8 cellular contexts compared by ENCODE assay signal in the genomic region with DNA sequence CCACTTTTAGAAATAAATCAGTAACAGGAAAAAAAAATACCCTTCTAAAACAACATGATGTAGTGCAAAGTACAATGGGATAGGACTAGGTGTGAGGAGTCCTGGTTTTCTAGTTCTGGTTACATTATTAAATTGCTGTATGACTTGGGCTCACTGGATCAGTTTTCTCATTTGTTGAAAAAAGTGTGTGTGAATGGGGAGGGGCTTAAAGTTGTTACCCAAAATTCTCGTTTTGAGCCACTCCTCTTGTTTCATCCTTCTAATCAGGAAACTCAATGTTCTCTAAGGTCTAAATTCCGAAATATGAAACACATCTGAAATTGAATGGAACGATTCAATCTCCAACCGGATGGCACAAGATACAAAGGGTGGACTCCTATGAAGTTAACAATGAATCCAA. TPM values are rescaled to one million over a fixed set of nuclear protein-coding genes. Genes with fewer than 3 reads are reported as not detected.
DNase-seq lines count a peak whose midpoint lies in the region; ATAC-seq and TF ChIP-seq lines count a peak whose summit lies in the region.

No MANE protein-coding gene starts in this region.

- peaks cover 59% of the 10 kb centered on the region for H3K4me1 Mint-ChIP-seq in central memory CD8-positive, alpha-beta T cell
- peaks cover 57 to 62% of the 10 kb centered on the region in 2 donors for H3K4me1 Mint-ChIP-seq in natural killer cell

- H3K9ac ChIP-seq in BLaER1 treated with 17β-estradiol and CSF1 and Interleukin-3, amounts not matched to agents 10 nM and 100 nM, result peak overlapping the region; percentile 91 to 99 (median 97)
- H3K9ac ChIP-seq in Karpas-422 (ENCODE audit: low read length), result peak overlapping the region; percentile 97

- H3K4me2 ChIP-seq in BLaER1 treated with 17β-estradiol and CSF1 and Interleukin-3, amounts not matched to agents 10 nM and 100 nM, result peak overlapping the region; percentile 88 to 97 (median 92)
- peak overlapping the region; percentile 89 for H3K4me2 ChIP-seq in Karpas-422 (ENCODE audit: low read depth, low read length, poor library complexity, severe bottlenecking)

- peak overlapping the region; percentile 92 for H3K27ac Mint-ChIP-seq in central memory CD8-positive, alpha-beta T cell (ENCODE audit: low read depth)
- H3K27ac Mint-ChIP-seq in natural killer cell, result peak overlapping the region; percentile 92

- H3K4me3 Mint-ChIP-seq in central memory CD8-positive, alpha-beta T cell, result peak overlapping the region; percentile 91
- H3K4me3 Mint-ChIP-seq in natural killer cell, result peak overlapping the region; percentile 94

- H4K20me1 ChIP-seq in BLaER1 treated with 17β-estradiol and CSF1 and Interleukin-3, amounts not matched to agents 10 nM and 100 nM, result peaks cover 29 to 64% (median 59%) of the 10 kb centered on the region in 11 experiments; a peak in 21 of 22 replicates
- H4K20me1 ChIP-seq in Karpas-422 (ENCODE audit: insufficient read depth, low read depth, low read length), result peaks cover 17% of the 10 kb centered on the region; the same call in 1 of the 2 replicates

- no peaks in the 10 kb centered on the region for H3K27me3 ChIP-seq in BLaER1 treated with 17β-estradiol and CSF1 and Interleukin-3, amounts not matched to agents 10 nM and 100 nM
- H3K27me3 ChIP-seq in Karpas-422 (ENCODE audit: low read length), result no peaks in the 10 kb centered on the region

- H3K9me2 ChIP-seq in Karpas-422 (replicated peaks; ENCODE audit: insufficient read depth, low read length), result no peaks in the 10 kb centered on the region

- no peak for ATAC-seq in central memory CD8-positive, alpha-beta T cell (replicated peaks; ENCODE audit: extremely low read depth, poor library complexity, severe bottlenecking)
- ATAC-seq in natural killer cell, result no peak

- H3K36me3 ChIP-seq in BLaER1 treated with 17β-estradiol and CSF1 and Interleukin-3, amounts not matched to agents 10 nM and 100 nM, result peaks cover 0 to 22% (median 0%) of the 10 kb centered on the region in 11 experiments; a peak in 2 of 22 replicates
- peaks cover 13% of the 10 kb centered on the region for H3K36me3 ChIP-seq in Karpas-422 (ENCODE audit: insufficient read depth, low read length)

- no peaks in the 10 kb centered on the region for H3K27me3 Mint-ChIP-seq in central memory CD8-positive, alpha-beta T cell
- H3K27me3 Mint-ChIP-seq in natural killer cell (ENCODE audit: low read depth in 2 of 2), result no peaks in the 10 kb centered on the region

- no peak overlapping the region for H2AFZ ChIP-seq in Karpas-422 (ENCODE audit: low read length)

- peak overlapping the region; percentile 67 to 98 (median 92) for H3K4me3 ChIP-seq in BLaER1 treated with 17β-estradiol and CSF1 and Interleukin-3, amounts not matched to agents 10 nM and 100 nM
- H3K4me3 ChIP-seq in Karpas-422 (ENCODE audit: low read length), result peak overlapping the region; percentile 82

- H3K27ac ChIP-seq in BLaER1 treated with 17β-estradiol and CSF1 and Interleukin-3, amounts not matched to agents 10 nM and 100 nM, result peak overlapping the region; percentile 88 to 98 (median 96); a peak in 20 of 22 replicates
- peak overlapping the region; percentile 7; the same call in 1 of the 2 replicates for H3K27ac ChIP-seq in Karpas-422 (ENCODE audit: low read length)

- peaks cover 15% of the 10 kb centered on the region for H3K36me3 Mint-ChIP-seq in central memory CD8-positive, alpha-beta T cell (ENCODE audit: insufficient read depth)
- H3K36me3 Mint-ChIP-seq in natural killer cell, result no peaks in the 10 kb centered on the region

- H3K79me2 ChIP-seq in Karpas-422 (ENCODE audit: low read length), result peaks cover 62% of the 10 kb centered on the region

- DNase-seq in Karpas-422, result peak; percentile 56
- no peak for DNase-seq in central memory CD8-positive, alpha-beta T cell (ENCODE audit: low spot score in 2 of 2)
- DNase-seq in natural killer cell, result no peak
- no peak for DNase-seq in posterior cingulate gyrus
- DNase-seq in GOT3 (lab: John Stamatoyannopoulos, UW), result no peak
- no peak for DNase-seq in SK-N-DZ (ENCODE audit: low spot score)
- no peak for DNase-seq in SKM-1 treated with dmso at 0.1 percent for 144 hours (lab: John Stamatoyannopoulos, UW; ENCODE audit: unreplicated experiment)

- intact Hi-C loops in natural killer cell (cut with micrococcal nuclease) (loop anchor here (2.0 to 5.0 kb wide), 2 partner anchors 16 to 210 kb away; no protein-coding TSS in a partner anchor), posterior cingulate gyrus (cut with DNase I) (loop anchor here (5.0 to 10.0 kb wide), 2 partner anchors 45 to 192 kb away; a partner anchor contains a TSS)

- TF ChIP-seq CTCF in natural killer cell (IDR thresholded peaks at IDR 0.05), result no peak

- H3K9me3 ChIP-seq in BLaER1 treated with 17β-estradiol and CSF1 and Interleukin-3, amounts not matched to agents 10 nM and 100 nM (replicated peaks in 1 of 11), result no peaks in the 10 kb centered on the region
- H3K9me3 ChIP-seq in Karpas-422 (ENCODE audit: low read length), result no peaks in the 10 kb centered on the region

- no peaks in the 10 kb centered on the region for H3K9me3 Mint-ChIP-seq in central memory CD8-positive, alpha-beta T cell
- no peaks in the 10 kb centered on the region for H3K9me3 Mint-ChIP-seq in natural killer cell

- H3K4me1 ChIP-seq in BLaER1 treated with 17β-estradiol and CSF1 and Interleukin-3, amounts not matched to agents 10 nM and 100 nM, result peaks cover 18 to 69% (median 36%) of the 10 kb centered on the region in 10 experiments
- peaks cover 37% of the 10 kb centered on the region for H3K4me1 ChIP-seq in Karpas-422 (ENCODE audit: low read length)

RNA-seq across cellular contexts. Expression of a gene that starts 1.7 kb away (rescaled TPM):
- 7.1 and 12.1 TPM in 2 replicates for total RNA-seq in Karpas-422 (2014; rRNA removed; shearing (Covaris generic); ENCODE audit: low replicate concordance)
- 10 to 100 TPM in 2 of 3 donors, 1 to 10 TPM in 1; 9.6 to 12.1 (median 10.6) TPM for total RNA-seq in natural killer cell
- polyA plus RNA-seq in SK-N-DZ (2014; cell fraction: cytosol; rRNA removed), result 16.2 and 19.5 TPM in 2 replicates
- 7.9 and 10.3 TPM in 2 replicates for polyA plus RNA-seq in SK-N-DZ (2014; cell fraction: nucleus; rRNA removed)
